9 cellular contexts compared by ENCODE assay signal in genomic region chr5:180605554-180606214, GRCh38. TPM values are rescaled to one million over a fixed set of nuclear protein-coding genes. Genes with fewer than 3 reads are reported as not detected.
DNase-seq lines count a peak whose midpoint lies in the region; ATAC-seq and TF ChIP-seq lines count a peak whose summit lies in the region.
"Had no signal": no experiment of that assay in that cellular context is flagged by ENCODE, and none has a peak within 500 bp of the region (broad histone marks: within the 10 kb centered on the region; RNA-seq: fewer than 3 reads in every experiment).

No MANE protein-coding gene starts in this region.

- H3K4me3 ChIP-seq in heart right ventricle = no peak overlapping the region

- in situ Hi-C loops in SK-MEL-5 (cut with HindIII; ENCODE audit: low pct_unique_long_range_greater_than_20kb, low sequenced_read_pairs) = no loop called here

- H3K27me3 ChIP-seq in heart right ventricle = peaks cover 0 to 14% (median 0%) of the 10 kb centered on the region in 7 donors

- no peaks in the 10 kb centered on the region for H3K4me1 ChIP-seq in heart right ventricle

- DNase-seq in ELF-1 (ENCODE audit: low read depth, low spot score) (peak; percentile 47), HT1080 (ENCODE audit: low read depth) (peak; percentile 11), SK-MEL-5 (ENCODE audit: low read depth, low spot score) (peak; percentile 62), heart right ventricle (peak in 1 of 2 donors; percentile 8)
- DNase-seq in activated naive CD4-positive, alpha-beta T cell treated with anti-CD3 and anti-CD28 coated beads, Interleukin-2, amount 50 U/mL, for 72 hours (ENCODE audit: low spot score in 2 of 2) = peak in 1 of 2 donors; percentile 71
- DNase-seq in stimulated activated CD4-positive, alpha-beta T cell treated with anti-CD3 and anti-CD28 coated beads, Interleukin-15, amount 100 ng/mL, for 48 hours (ENCODE audit: low read depth in 2 of 2) = peak; percentile 36 to 54
- DNase-seq: activated B cell treated with CpG ODN at 0.5 μM for 24 hours had no signal

- intact Hi-C loops in heart right ventricle (cut with DNase I) = no loop called here

- H3K9me3 Mint-ChIP-seq in activated naive CD4-positive, alpha-beta T cell treated with anti-CD3 and anti-CD28 coated beads, Interleukin-2, amount 50 U/mL, for 72 hours = no peaks in the 10 kb centered on the region
- H3K9me3 Mint-ChIP-seq in stimulated activated memory B cell treated with anti-CD40 and anti-IgM and Interleukin-4, amounts not matched to agents 10 μg/mL and 1 μg/mL and 100 μg/mL, for 72 hours = no peaks in the 10 kb centered on the region
- H3K9me3 Mint-ChIP-seq: activated B cell treated with CpG ODN at 0.5 μM for 24 hours had no signal

- H3K4me3 Mint-ChIP-seq in stimulated activated memory B cell treated with anti-CD40 and anti-IgM and Interleukin-4, amounts not matched to agents 10 μg/mL and 1 μg/mL and 100 μg/mL, for 72 hours = no peak overlapping the region
- H3K4me3 Mint-ChIP-seq: activated B cell treated with CpG ODN at 0.5 μM for 24 hours had no signal

- H3K36me3 ChIP-seq in heart right ventricle = peaks cover 0 to 13% (median 0%) of the 10 kb centered on the region in 9 donors

- peak in 8 of 9 donors; percentile 40 to 76 (median 61) for TF ChIP-seq CTCF in heart right ventricle (IDR thresholded peaks at IDR 0.05)

- WGBS in heart right ventricle, 2 donors = 59% methylated on average over 11 of the region's 11 CpGs

- no peak overlapping the region for H3K27ac ChIP-seq in heart right ventricle

- H3K27me3 Mint-ChIP-seq in stimulated activated memory B cell treated with anti-CD40 and anti-IgM and Interleukin-4, amounts not matched to agents 10 μg/mL and 1 μg/mL and 100 μg/mL, for 72 hours = peaks cover 18% of the 10 kb centered on the region
- H3K27me3 Mint-ChIP-seq: activated B cell treated with CpG ODN at 0.5 μM for 24 hours had no signal

- no peaks in the 10 kb centered on the region for H3K9me3 ChIP-seq in heart right ventricle

- H3K27ac Mint-ChIP-seq in activated naive CD4-positive, alpha-beta T cell treated with anti-CD3 and anti-CD28 coated beads, Interleukin-2, amount 50 U/mL, for 72 hours = no peak overlapping the region
- H3K27ac Mint-ChIP-seq in stimulated activated memory B cell treated with anti-CD40 and anti-IgM and Interleukin-4, amounts not matched to agents 10 μg/mL and 1 μg/mL and 100 μg/mL, for 72 hours = no peak overlapping the region
- H3K27ac Mint-ChIP-seq: activated B cell treated with CpG ODN at 0.5 μM for 24 hours had no signal

- no peaks in the 10 kb centered on the region for H3K36me3 Mint-ChIP-seq in activated naive CD4-positive, alpha-beta T cell treated with anti-CD3 and anti-CD28 coated beads, Interleukin-2, amount 50 U/mL, for 72 hours
- no peaks in the 10 kb centered on the region for H3K36me3 Mint-ChIP-seq in stimulated activated memory B cell treated with anti-CD40 and anti-IgM and Interleukin-4, amounts not matched to agents 10 μg/mL and 1 μg/mL and 100 μg/mL, for 72 hours

- peaks cover 5% of the 10 kb centered on the region for H3K4me1 Mint-ChIP-seq in stimulated activated memory B cell treated with anti-CD40 and anti-IgM and Interleukin-4, amounts not matched to agents 10 μg/mL and 1 μg/mL and 100 μg/mL, for 72 hours
- H3K4me1 Mint-ChIP-seq: activated B cell treated with CpG ODN at 0.5 μM for 24 hours had no signal

- peak; percentile 56 to 72 for ATAC-seq in activated naive CD4-positive, alpha-beta T cell treated with anti-CD3 and anti-CD28 coated beads, Interleukin-2, amount 50 U/mL, for 72 hours
- ATAC-seq in heart right ventricle = no peak
- no peak for ATAC-seq in HG02759 (IDR thresholded peaks at IDR 0.05; ENCODE audit: unreplicated experiment)
- ATAC-seq in stimulated activated memory B cell treated with anti-CD40 and anti-IgM and Interleukin-4, amounts not matched to agents 10 μg/mL and 1 μg/mL and 100 μg/mL, for 72 hours = no peak

RNA-seq across cellular contexts. Expression of gene SCGB3A1, which starts 14.4 kb away (rescaled TPM):
- total RNA-seq in HT1080 (2014; rRNA removed; shearing (Covaris generic)) = not detected in 2 replicates
- polyA plus RNA-seq in HT1080 (2015; cell fraction: cytosol; rRNA removed) = not detected in 2 replicates
- polyA plus RNA-seq in HT1080 (2015; cell fraction: nucleus; rRNA removed) = not detected in 2 replicates
- total RNA-seq in SK-MEL-5 (2014; rRNA removed; shearing (Covaris generic)) = not detected in 2 replicates
- not detected in 2 replicates for polyA plus RNA-seq in SK-MEL-5 (2015; cell fraction: cytosol; rRNA removed)
- polyA plus RNA-seq in SK-MEL-5 (2015; cell fraction: nucleus; rRNA removed) = not detected in 2 replicates
- not detected for total RNA-seq in activated naive CD4-positive, alpha-beta T cell treated with anti-CD3 and anti-CD28 coated beads, Interleukin-2, amount 50 U/mL, for 72 hours
- total RNA-seq in heart right ventricle = under 1 TPM in 3 of 10 donors, not detected in 7; 0.49 to 0.59 (median 0.53) TPM
- polyA plus RNA-seq in heart right ventricle = under 1 TPM; 0.38 to 0.88 TPM
- total RNA-seq: activated B cell treated with CpG ODN at 0.5 μM for 24 hours had no signal

RNA-seq across cellular contexts. Expression of gene FLT4, which starts 43.7 kb away (rescaled TPM):
- 0.03 and 0.31 TPM in 2 replicates for total RNA-seq in HT1080 (2014; rRNA removed; shearing (Covaris generic))
- 0.15 and 0.36 TPM in 2 replicates for polyA plus RNA-seq in HT1080 (2015; cell fraction: cytosol; rRNA removed)
- polyA plus RNA-seq in HT1080 (2015; cell fraction: nucleus; rRNA removed) = 0.24 and 0.45 TPM in 2 replicates
- 0.58 and 2.0 TPM in 2 replicates for total RNA-seq in SK-MEL-5 (2014; rRNA removed; shearing (Covaris generic))
- 1.3 and 1.5 TPM in 2 replicates for polyA plus RNA-seq in SK-MEL-5 (2015; cell fraction: cytosol; rRNA removed)
- polyA plus RNA-seq in SK-MEL-5 (2015; cell fraction: nucleus; rRNA removed) = 1.8 and 6.8 TPM in 2 replicates
- total RNA-seq in activated naive CD4-positive, alpha-beta T cell treated with anti-CD3 and anti-CD28 coated beads, Interleukin-2, amount 50 U/mL, for 72 hours = 1 to 10 TPM in 1 of 2 donors, under 1 TPM in 1; 0.98 to 2.6 TPM
- total RNA-seq in heart right ventricle = 1 to 10 TPM; 3.8 to 9.3 (median 6.3) TPM
- 10 to 100 TPM in 1 of 2 donors, 1 to 10 TPM in 1; 4.5 to 10.8 TPM for polyA plus RNA-seq in heart right ventricle
- total RNA-seq: activated B cell treated with CpG ODN at 0.5 μM for 24 hours had no signal

Comparison
In these comparisons a context has a peak if more than half of its experiments do, and no peak if none do; other contexts are left out.
1. ATAC-seq: peak in activated naive CD4-positive, alpha-beta T cell treated with anti-CD3 and anti-CD28 coated beads, Interleukin-2, amount 50 U/mL, for 72 hours (2 of 2); none in heart right ventricle (0 of 8), HG02759 (single experiment) and stimulated activated memory B cell treated with anti-CD40 and anti-IgM and Interleukin-4, amounts not matched to agents 10 μg/mL and 1 μg/mL and 100 μg/mL, for 72 hours (single experiment).